In genomic region chr7:120274899-120275298, GRCh38 we compare ENCODE assay signal across 16 cellular contexts. TPM values are rescaled to one million over a fixed set of nuclear protein-coding genes. Genes with fewer than 3 reads are reported as not detected.
"Had no signal": no experiment of that assay in that cellular context is flagged by ENCODE, and none has a peak within 500 bp of the region (broad histone marks: within the 10 kb centered on the region; RNA-seq: fewer than 3 reads in every experiment).

No MANE protein-coding gene starts in this region.

- H3K79me2 ChIP-seq: parathyroid adenoma had no signal

- H2AFZ ChIP-seq: parathyroid adenoma had no signal

- H3K27me3 ChIP-seq: breast epithelium, right atrium auricular region had no signal

- ATAC-seq: activated T-cell treated with anti-CD3 and anti-CD28 coated beads, Interleukin-2, amount 50 U/mL, for 72 hours; heart left ventricle; left lobe of liver had no signal

- H3K36me3 ChIP-seq: breast epithelium, heart left ventricle, right atrium auricular region, tibial artery had no signal

- H3K4me1 ChIP-seq: breast epithelium, parathyroid adenoma had no signal

- H3K36me3 Mint-ChIP-seq: activated naive CD8-positive, alpha-beta T cell treated with anti-CD3 and anti-CD28 coated beads for 36 hours had no signal

- H3K9ac ChIP-seq: parathyroid adenoma had no signal

- H3K4me3 Mint-ChIP-seq: activated CD4-positive, alpha-beta memory T cell treated with anti-CD3 and anti-CD28 coated beads, Interleukin-2, amount 10 ng/mL, durations not matched to agents 7 days and 5 days; activated naive CD8-positive, alpha-beta T cell treated with anti-CD3 and anti-CD28 coated beads for 36 hours; activated T-cell treated with anti-CD3 and anti-CD28 coated beads, Interleukin-2, amount 50 U/mL, for 72 hours had no signal

- FAIRE-seq: endothelial cell of umbilical vein, islet of Langerhans, small intestine had no signal

- H3K4me3 ChIP-seq: breast epithelium, heart left ventricle, right atrium auricular region, tibial artery had no signal

- DNase-seq: activated CD4-positive, alpha-beta memory T cell treated with anti-CD3 and anti-CD28 coated beads, Interleukin-2, amount 10 ng/mL, durations not matched to agents 7 days and 5 days; activated gamma-delta T cell treated with Interleukin-2 at 50 U/mL for 16 hours; activated naive CD8-positive, alpha-beta T cell treated with anti-CD3 and anti-CD28 coated beads for 36 hours; activated T-cell treated with anti-CD3 and anti-CD28 coated beads, Interleukin-2, amount 50 U/mL, for 72 hours; foreskin melanocyte; heart left ventricle; mesenchymal stem cell; small intestine; T1000; tibial artery had no signal

- H3K9me3 ChIP-seq: breast epithelium, heart left ventricle, right atrium auricular region, tibial artery had no signal

- H3K27ac ChIP-seq: breast epithelium, heart left ventricle, parathyroid adenoma, right atrium auricular region, tibial artery had no signal

- H3K27ac Mint-ChIP-seq: activated CD4-positive, alpha-beta memory T cell treated with anti-CD3 and anti-CD28 coated beads, Interleukin-2, amount 10 ng/mL, durations not matched to agents 7 days and 5 days; activated naive CD8-positive, alpha-beta T cell treated with anti-CD3 and anti-CD28 coated beads for 36 hours; activated T-cell treated with anti-CD3 and anti-CD28 coated beads, Interleukin-2, amount 50 U/mL, for 72 hours had no signal

RNA-seq across cellular contexts. Expression of gene KCND2, which starts 1.9 kb away (rescaled TPM):
- total RNA-seq: activated CD4-positive, alpha-beta memory T cell treated with anti-CD3 and anti-CD28 coated beads, Interleukin-2, amount 10 ng/mL, durations not matched to agents 7 days and 5 days; activated naive CD8-positive, alpha-beta T cell treated with anti-CD3 and anti-CD28 coated beads for 36 hours; activated T-cell treated with anti-CD3 and anti-CD28 coated beads, Interleukin-2, amount 50 U/mL, for 72 hours; endothelial cell of umbilical vein had no signal
- polyA plus RNA-seq: endothelial cell of umbilical vein, heart left ventricle had no signal
